Comparison of ENCODE assay signal across 28 cellular contexts in the genomic region with DNA sequence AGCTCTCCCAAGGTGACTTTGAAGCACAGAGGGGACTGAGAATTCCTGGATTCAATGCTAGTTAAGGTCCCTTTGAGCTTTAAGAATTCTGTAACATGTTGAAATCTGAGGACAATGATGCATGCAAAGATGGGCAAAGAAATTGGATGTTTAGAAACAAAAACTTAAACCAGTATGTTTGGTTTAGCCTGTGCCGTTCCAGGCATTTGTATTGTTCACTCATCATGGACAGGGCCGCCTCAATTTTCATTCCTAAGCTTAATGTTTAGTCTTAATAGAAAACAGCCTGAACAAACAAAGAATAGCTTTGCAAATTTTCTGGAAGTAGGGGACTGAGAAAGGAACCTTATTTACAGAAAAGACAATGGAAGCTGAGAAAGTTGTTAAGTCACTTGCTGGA.
"Had no signal": no experiment of that assay in that cellular context is flagged by ENCODE, and none has a peak within 500 bp of the region (broad histone marks: within the 10 kb centered on the region; RNA-seq: fewer than 3 reads in every experiment).

No MANE protein-coding gene starts in this region.

- H3K36me3 Mint-ChIP-seq: memory B cell; naive thymus-derived CD4-positive, alpha-beta T cell; natural killer cell treated with Interleukin-12 subunit alpha and Interleukin-12 subunit beta and Interleukin-15 and Interleukin-18, amount 100 ng/mL, for 72 hours; stimulated activated effector memory CD8-positive, alpha-beta T cell treated with anti-CD3 and anti-CD28 coated beads, Interleukin-12 subunit alpha, Interleukin-12 subunit beta, amount 100 ng/mL, for 72 hours had no signal

- DNase-seq: heart right ventricle; kidney; left colon; left ventricle myocardium inferior; midbrain; mucosa of descending colon; naive thymus-derived CD4-positive, alpha-beta T cell; nucleus accumbens; ovary; right lobe of liver; stimulated activated CD4-positive, alpha-beta T cell treated with anti-CD3 and anti-CD28 coated beads, Interleukin-12 subunit alpha, Interleukin-12 subunit beta, amount 100 ng/mL, for 4 hours; stimulated activated CD4-positive, alpha-beta T cell treated with anti-CD3 and anti-CD28 coated beads, Interleukin-15, amount 100 ng/mL, for 24 hours; stimulated activated CD4-positive, alpha-beta T cell treated with anti-CD3 and anti-CD28 coated beads, Interleukin-4, amount 100 ng/mL, for 24 hours; stimulated activated naive CD4-positive, alpha-beta T cell; tibial artery; trophoblast cell; upper lobe of right lung had no signal

- ATAC-seq: heart right ventricle; left colon; mucosa of descending colon; naive thymus-derived CD4-positive, alpha-beta T cell; natural killer cell treated with Interleukin-12 subunit alpha and Interleukin-12 subunit beta and Interleukin-15 and Interleukin-18, amount 100 ng/mL, for 72 hours; right lobe of liver; stimulated activated effector memory CD8-positive, alpha-beta T cell treated with anti-CD3 and anti-CD28 coated beads, Interleukin-12 subunit alpha, Interleukin-12 subunit beta, amount 100 ng/mL, for 72 hours; upper lobe of right lung had no signal

- H3K27ac Mint-ChIP-seq: memory B cell; naive thymus-derived CD4-positive, alpha-beta T cell; natural killer cell treated with Interleukin-12 subunit alpha and Interleukin-12 subunit beta and Interleukin-15 and Interleukin-18, amount 100 ng/mL, for 72 hours; progenitor cell of endocrine pancreas; stimulated activated effector memory CD8-positive, alpha-beta T cell treated with anti-CD3 and anti-CD28 coated beads, Interleukin-12 subunit alpha, Interleukin-12 subunit beta, amount 100 ng/mL, for 72 hours; stimulated activated naive CD8-positive, alpha-beta T cell treated with anti-CD3 and anti-CD28 coated beads, Interleukin-15, Interleukin-2, amounts not matched to agents 100 ng/mL and 50 ng/mL, for 24 hours had no signal

- H3K4me2 ChIP-seq: hepatocyte, smooth muscle cell had no signal

- H3K4me1 ChIP-seq: right atrium auricular region, right lobe of liver, suprapubic skin, tibial artery, upper lobe of right lung had no signal

- H3K36me3 ChIP-seq: left ventricle myocardium inferior, ovary, right atrium auricular region, thoracic aorta had no signal

- H2AFZ ChIP-seq: hepatocyte had no signal

- H3K79me2 ChIP-seq: hepatocyte had no signal

- H3K27me3 ChIP-seq: hepatocyte, ovary, right atrium auricular region, right lobe of liver, suprapubic skin, tibial artery, upper lobe of right lung had no signal

- H3K27ac ChIP-seq: heart right ventricle, hepatocyte, left ventricle myocardium inferior, ovary, right atrium auricular region, right lobe of liver, suprapubic skin, thoracic aorta, tibial artery, upper lobe of right lung had no signal

- H3K4me3 ChIP-seq: heart right ventricle, hepatocyte, left ventricle myocardium inferior, lung, mucosa of descending colon, ovary, right atrium auricular region, right lobe of liver, smooth muscle cell, suprapubic skin, thoracic aorta, tibial artery, upper lobe of right lung had no signal

- H3K4me3 Mint-ChIP-seq: memory B cell; naive thymus-derived CD4-positive, alpha-beta T cell; natural killer cell treated with Interleukin-12 subunit alpha and Interleukin-12 subunit beta and Interleukin-15 and Interleukin-18, amount 100 ng/mL, for 72 hours; stimulated activated effector memory CD8-positive, alpha-beta T cell treated with anti-CD3 and anti-CD28 coated beads, Interleukin-12 subunit alpha, Interleukin-12 subunit beta, amount 100 ng/mL, for 72 hours; stimulated activated naive CD8-positive, alpha-beta T cell treated with anti-CD3 and anti-CD28 coated beads, Interleukin-15, Interleukin-2, amounts not matched to agents 100 ng/mL and 50 ng/mL, for 24 hours had no signal

- H3K27me3 Mint-ChIP-seq: progenitor cell of endocrine pancreas had no signal

- H3K9me3 ChIP-seq: heart right ventricle, left ventricle myocardium inferior, mucosa of descending colon, ovary, right atrium auricular region, right lobe of liver, suprapubic skin, thoracic aorta, tibial artery, upper lobe of right lung had no signal

- H3K9me3 Mint-ChIP-seq: natural killer cell treated with Interleukin-12 subunit alpha and Interleukin-12 subunit beta and Interleukin-15 and Interleukin-18, amount 100 ng/mL, for 72 hours; stimulated activated effector memory CD8-positive, alpha-beta T cell treated with anti-CD3 and anti-CD28 coated beads, Interleukin-12 subunit alpha, Interleukin-12 subunit beta, amount 100 ng/mL, for 72 hours; stimulated activated naive CD8-positive, alpha-beta T cell treated with anti-CD3 and anti-CD28 coated beads, Interleukin-15, Interleukin-2, amounts not matched to agents 100 ng/mL and 50 ng/mL, for 24 hours had no signal
